In genomic region chr3:186224211-186224610, GRCh38 we compare ENCODE assay signal across 5 cellular contexts.
"Had no signal": no experiment of that assay in that cellular context is flagged by ENCODE, and none has a peak within 500 bp of the region (broad histone marks: within the 10 kb centered on the region; RNA-seq: fewer than 3 reads in every experiment).

No MANE protein-coding gene starts in this region.

- DNase-seq: H9, HCEC 1CT, IMR-90 had no signal

- H3K4me3 Mint-ChIP-seq: GM23338, H9 had no signal

- H3K4me3 ChIP-seq: GM23338, K562 had no signal

- H3K27ac Mint-ChIP-seq: GM23338, H9 had no signal

- ATAC-seq: GM23338, K562 had no signal

- H3K9me3 Mint-ChIP-seq: GM23338, H9 had no signal
